ENCODE assay signal across 1 cellular context in the genomic region with DNA sequence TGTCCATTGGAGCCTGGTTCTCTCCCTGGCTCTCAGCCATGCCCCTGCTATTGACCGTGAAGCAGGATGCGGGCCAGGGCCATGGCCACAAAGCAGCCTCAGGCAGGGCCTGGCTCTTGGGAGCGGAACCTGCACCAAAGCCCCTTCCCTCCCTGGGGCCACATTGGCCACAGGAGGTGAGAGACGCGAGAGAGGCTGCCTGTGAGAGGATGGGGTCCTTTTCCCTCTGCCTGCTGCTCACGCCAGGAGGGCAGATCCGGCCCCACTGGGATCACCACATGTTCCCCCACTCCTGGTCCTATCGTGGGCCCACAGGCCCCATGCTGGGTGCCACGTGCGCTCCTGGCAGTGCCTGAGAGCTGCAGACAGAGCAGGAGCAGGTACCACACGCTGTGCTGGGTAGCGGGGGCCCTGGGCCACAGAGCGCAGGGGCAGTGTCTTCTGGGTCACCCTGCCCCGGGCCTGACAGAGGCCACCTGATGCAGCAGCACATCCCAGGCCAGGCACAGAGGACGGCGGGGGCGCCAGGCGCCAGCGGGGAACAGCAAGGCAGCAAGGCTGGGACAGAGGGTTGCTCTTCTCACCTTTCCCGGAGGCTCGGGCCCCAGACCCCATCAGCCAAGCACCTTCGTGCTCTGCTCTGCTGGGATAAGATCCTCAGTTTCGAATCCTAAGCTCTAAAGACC.
TF ChIP-seq lines count a peak whose summit lies in the region.

No MANE protein-coding gene starts in this region.

TF ChIP-seq in K562, 482 proteins besides CTCF, POLR2A, EP300 and RAD21:
- TF ChIP-seq ZNF3 (CRISPR knock-in tag; IDR thresholded peaks at IDR 0.05) (no peak), SMARCA5 (IDR thresholded peaks at IDR 0.05) (no peak), MAFK (IDR thresholded peaks at IDR 0.05; ENCODE audit: low read length) (no peak), RBM14 (IDR thresholded peaks at IDR 0.05; ENCODE audit: borderline replicate concordance, insufficient read depth, low read depth, low read length) (no peak), NR2C2 (CRISPR knock-in tag; IDR thresholded peaks at IDR 0.05) (no peak), NR2C2 (tag; IDR thresholded peaks at IDR 0.05) (no peak), JUN (IDR thresholded peaks at IDR 0.05; ENCODE audit: borderline replicate concordance, low read depth, low read length) (no peak), JUN (CRISPR knock-in tag; IDR thresholded peaks at IDR 0.05; ENCODE audit: borderline replicate concordance) (no peak), POLR2G (IDR thresholded peaks at IDR 0.05; ENCODE audit: low read depth, low read length) (peak; percentile 43), ZNF551 (CRISPR knock-in tag; IDR thresholded peaks at IDR 0.05) (no peak), RBM22 (IDR thresholded peaks at IDR 0.05; ENCODE audit: low read depth, low read length, poor library complexity, severe bottlenecking) (peak; percentile 31), EWSR1 (IDR thresholded peaks at IDR 0.05; ENCODE audit: borderline replicate concordance, low read depth, partially characterized antibody) (no peak), KLF16 (IDR thresholded peaks at IDR 0.05) (no peak), PHTF2 (CRISPR knock-in tag; IDR thresholded peaks at IDR 0.05) (no peak)
- TF ChIP-seq, protein P1, sequence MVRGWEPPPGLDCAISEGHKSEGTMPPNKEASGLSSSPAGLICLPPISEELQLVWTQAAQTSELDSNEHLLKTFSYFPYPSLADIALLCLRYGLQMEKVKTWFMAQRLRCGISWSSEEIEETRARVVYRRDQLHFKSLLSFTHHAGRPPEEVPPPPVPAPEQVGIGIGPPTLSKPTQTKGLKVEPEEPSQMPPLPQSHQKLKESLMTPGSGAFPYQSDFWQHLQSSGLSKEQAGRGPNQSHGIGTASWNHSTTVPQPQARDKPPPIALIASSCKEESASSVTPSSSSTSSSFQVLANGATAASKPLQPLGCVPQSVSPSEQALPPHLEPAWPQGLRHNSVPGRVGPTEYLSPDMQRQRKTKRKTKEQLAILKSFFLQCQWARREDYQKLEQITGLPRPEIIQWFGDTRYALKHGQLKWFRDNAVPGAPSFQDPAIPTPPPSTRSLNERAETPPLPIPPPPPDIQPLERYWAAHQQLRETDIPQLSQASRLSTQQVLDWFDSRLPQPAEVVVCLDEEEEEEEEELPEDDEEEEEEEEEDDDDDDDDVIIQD (CRISPR knock-in tag; IDR thresholded peaks at IDR 0.05) = no peak
- TF ChIP-seq, protein P2, sequence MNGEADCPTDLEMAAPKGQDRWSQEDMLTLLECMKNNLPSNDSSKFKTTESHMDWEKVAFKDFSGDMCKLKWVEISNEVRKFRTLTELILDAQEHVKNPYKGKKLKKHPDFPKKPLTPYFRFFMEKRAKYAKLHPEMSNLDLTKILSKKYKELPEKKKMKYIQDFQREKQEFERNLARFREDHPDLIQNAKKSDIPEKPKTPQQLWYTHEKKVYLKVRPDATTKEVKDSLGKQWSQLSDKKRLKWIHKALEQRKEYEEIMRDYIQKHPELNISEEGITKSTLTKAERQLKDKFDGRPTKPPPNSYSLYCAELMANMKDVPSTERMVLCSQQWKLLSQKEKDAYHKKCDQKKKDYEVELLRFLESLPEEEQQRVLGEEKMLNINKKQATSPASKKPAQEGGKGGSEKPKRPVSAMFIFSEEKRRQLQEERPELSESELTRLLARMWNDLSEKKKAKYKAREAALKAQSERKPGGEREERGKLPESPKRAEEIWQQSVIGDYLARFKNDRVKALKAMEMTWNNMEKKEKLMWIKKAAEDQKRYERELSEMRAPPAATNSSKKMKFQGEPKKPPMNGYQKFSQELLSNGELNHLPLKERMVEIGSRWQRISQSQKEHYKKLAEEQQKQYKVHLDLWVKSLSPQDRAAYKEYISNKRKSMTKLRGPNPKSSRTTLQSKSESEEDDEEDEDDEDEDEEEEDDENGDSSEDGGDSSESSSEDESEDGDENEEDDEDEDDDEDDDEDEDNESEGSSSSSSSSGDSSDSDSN (IDR thresholded peaks at IDR 0.05; ENCODE audit: borderline replicate concordance in 1 of 2, low read depth in 2 of 2, low read length in 2 of 2) = no peak
- TF ChIP-seq, protein P3, sequence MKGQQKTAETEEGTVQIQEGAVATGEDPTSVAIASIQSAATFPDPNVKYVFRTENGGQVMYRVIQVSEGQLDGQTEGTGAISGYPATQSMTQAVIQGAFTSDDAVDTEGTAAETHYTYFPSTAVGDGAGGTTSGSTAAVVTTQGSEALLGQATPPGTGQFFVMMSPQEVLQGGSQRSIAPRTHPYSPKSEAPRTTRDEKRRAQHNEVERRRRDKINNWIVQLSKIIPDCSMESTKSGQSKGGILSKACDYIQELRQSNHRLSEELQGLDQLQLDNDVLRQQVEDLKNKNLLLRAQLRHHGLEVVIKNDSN (CRISPR knock-in tag; IDR thresholded peaks at IDR 0.05) = no peak
